Comparison of ENCODE assay signal across 1 cellular context in genomic region chr2:106107509-106108131, GRCh38.
TF ChIP-seq lines count a peak whose summit lies in the region.

No MANE protein-coding gene starts in this region.

TF ChIP-seq in GM12878, 131 proteins besides CTCF, POLR2A, EP300 and RAD21 (continued from another document):
- no peak for TF ChIP-seq ZBTB40 (IDR thresholded peaks at IDR 0.05; ENCODE audit: borderline replicate concordance)
- TF ChIP-seq RUNX3 (IDR thresholded peaks at IDR 0.05; ENCODE audit: low read length), result peak; percentile 46
- TF ChIP-seq SMAD1 (IDR thresholded peaks at IDR 0.05; ENCODE audit: low read depth, partially characterized antibody), result no peak
- peak; percentile 64 to 68; a peak in 3 of 4 replicates for TF ChIP-seq IKZF2 (IDR thresholded peaks at IDR 0.05)
- peak; percentile 82 for TF ChIP-seq IKZF1 (conservative IDR thresholded peaks at IDR 0.05)
- TF ChIP-seq, protein P1, sequence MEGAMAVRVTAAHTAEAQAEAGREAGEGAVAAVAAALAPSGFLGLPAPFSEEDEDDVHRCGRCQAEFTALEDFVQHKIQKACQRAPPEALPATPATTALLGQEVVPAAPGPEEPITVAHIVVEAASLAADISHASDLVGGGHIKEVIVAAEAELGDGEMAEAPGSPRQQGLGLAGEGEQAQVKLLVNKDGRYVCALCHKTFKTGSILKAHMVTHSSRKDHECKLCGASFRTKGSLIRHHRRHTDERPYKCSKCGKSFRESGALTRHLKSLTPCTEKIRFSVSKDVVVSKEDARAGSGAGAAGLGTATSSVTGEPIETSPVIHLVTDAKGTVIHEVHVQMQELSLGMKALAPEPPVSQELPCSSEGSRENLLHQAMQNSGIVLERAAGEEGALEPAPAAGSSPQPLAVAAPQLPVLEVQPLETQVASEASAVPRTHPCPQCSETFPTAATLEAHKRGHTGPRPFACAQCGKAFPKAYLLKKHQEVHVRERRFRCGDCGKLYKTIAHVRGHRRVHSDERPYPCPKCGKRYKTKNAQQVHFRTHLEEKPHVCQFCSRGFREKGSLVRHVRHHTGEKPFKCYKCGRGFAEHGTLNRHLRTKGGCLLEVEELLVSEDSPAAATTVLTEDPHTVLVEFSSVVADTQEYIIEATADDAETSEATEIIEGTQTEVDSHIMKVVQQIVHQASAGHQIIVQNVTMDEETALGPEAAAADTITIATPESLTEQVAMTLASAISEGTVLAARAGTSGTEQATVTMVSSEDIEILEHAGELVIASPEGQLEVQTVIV (IDR thresholded peaks at IDR 0.05; ENCODE audit: borderline replicate concordance, partially characterized antibody), result no peak
- no peak for TF ChIP-seq IRF3 (IDR thresholded peaks at IDR 0.05)
- TF ChIP-seq NR2C2 (IDR thresholded peaks at IDR 0.05; ENCODE audit: borderline replicate concordance, control insufficient read depth, insufficient read length, low read depth), result no peak
- TF ChIP-seq SMARCA5 (IDR thresholded peaks at IDR 0.05), result no peak
- no peak for TF ChIP-seq RCOR1 (conservative IDR thresholded peaks at IDR 0.05; ENCODE audit: low read depth, low read length)
- TF ChIP-seq JUNB (IDR thresholded peaks at IDR 0.05), result peak; percentile 35
- no peak for TF ChIP-seq ATF7 (IDR thresholded peaks at IDR 0.05; ENCODE audit: low read depth)
- TF ChIP-seq TAF1 (IDR thresholded peaks at IDR 0.05; ENCODE audit: borderline replicate concordance, low read depth, low read length), result no peak
- no peak for TF ChIP-seq STAT3 (IDR thresholded peaks at IDR 0.05; ENCODE audit: low read depth, low read length)
- TF ChIP-seq CEBPB (IDR thresholded peaks at IDR 0.05; ENCODE audit: borderline replicate concordance in 1 of 2, low read depth in 2 of 2, low read length in 2 of 2), result no peak
- TF ChIP-seq ZNF622 (IDR thresholded peaks at IDR 0.05), result no peak
- no peak for TF ChIP-seq TCF3 (IDR thresholded peaks at IDR 0.05; ENCODE audit: borderline replicate concordance, insufficient read depth, low read depth, low read length)
- TF ChIP-seq, protein P2, sequence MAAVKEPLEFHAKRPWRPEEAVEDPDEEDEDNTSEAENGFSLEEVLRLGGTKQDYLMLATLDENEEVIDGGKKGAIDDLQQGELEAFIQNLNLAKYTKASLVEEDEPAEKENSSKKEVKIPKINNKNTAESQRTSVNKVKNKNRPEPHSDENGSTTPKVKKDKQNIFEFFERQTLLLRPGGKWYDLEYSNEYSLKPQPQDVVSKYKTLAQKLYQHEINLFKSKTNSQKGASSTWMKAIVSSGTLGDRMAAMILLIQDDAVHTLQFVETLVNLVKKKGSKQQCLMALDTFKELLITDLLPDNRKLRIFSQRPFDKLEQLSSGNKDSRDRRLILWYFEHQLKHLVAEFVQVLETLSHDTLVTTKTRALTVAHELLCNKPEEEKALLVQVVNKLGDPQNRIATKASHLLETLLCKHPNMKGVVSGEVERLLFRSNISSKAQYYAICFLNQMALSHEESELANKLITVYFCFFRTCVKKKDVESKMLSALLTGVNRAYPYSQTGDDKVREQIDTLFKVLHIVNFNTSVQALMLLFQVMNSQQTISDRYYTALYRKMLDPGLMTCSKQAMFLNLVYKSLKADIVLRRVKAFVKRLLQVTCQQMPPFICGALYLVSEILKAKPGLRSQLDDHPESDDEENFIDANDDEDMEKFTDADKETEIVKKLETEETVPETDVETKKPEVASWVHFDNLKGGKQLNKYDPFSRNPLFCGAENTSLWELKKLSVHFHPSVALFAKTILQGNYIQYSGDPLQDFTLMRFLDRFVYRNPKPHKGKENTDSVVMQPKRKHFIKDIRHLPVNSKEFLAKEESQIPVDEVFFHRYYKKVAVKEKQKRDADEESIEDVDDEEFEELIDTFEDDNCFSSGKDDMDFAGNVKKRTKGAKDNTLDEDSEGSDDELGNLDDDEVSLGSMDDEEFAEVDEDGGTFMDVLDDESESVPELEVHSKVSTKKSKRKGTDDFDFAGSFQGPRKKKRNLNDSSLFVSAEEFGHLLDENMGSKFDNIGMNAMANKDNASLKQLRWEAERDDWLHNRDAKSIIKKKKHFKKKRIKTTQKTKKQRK (IDR thresholded peaks at IDR 0.05; ENCODE audit: low read depth, low read length), result no peak
- TF ChIP-seq USF2 (IDR thresholded peaks at IDR 0.05; ENCODE audit: borderline replicate concordance, low read depth, low read length), result no peak
- no peak for TF ChIP-seq JUND (IDR thresholded peaks at IDR 0.05; ENCODE audit: low read depth, low read length)
- TF ChIP-seq, protein P3, sequence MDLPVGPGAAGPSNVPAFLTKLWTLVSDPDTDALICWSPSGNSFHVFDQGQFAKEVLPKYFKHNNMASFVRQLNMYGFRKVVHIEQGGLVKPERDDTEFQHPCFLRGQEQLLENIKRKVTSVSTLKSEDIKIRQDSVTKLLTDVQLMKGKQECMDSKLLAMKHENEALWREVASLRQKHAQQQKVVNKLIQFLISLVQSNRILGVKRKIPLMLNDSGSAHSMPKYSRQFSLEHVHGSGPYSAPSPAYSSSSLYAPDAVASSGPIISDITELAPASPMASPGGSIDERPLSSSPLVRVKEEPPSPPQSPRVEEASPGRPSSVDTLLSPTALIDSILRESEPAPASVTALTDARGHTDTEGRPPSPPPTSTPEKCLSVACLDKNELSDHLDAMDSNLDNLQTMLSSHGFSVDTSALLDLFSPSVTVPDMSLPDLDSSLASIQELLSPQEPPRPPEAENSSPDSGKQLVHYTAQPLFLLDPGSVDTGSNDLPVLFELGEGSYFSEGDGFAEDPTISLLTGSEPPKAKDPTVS (IDR thresholded peaks at IDR 0.05; ENCODE audit: low read depth, low read length), result no peak
- TF ChIP-seq POLR2AphosphoS2 (IDR thresholded peaks at IDR 0.05; ENCODE audit: low read depth, low read length), result no peak
- TF ChIP-seq EED (IDR thresholded peaks at IDR 0.05; ENCODE audit: low read depth), result peak; percentile 90
- TF ChIP-seq, protein P4, sequence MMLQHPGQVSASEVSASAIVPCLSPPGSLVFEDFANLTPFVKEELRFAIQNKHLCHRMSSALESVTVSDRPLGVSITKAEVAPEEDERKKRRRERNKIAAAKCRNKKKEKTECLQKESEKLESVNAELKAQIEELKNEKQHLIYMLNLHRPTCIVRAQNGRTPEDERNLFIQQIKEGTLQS (IDR thresholded peaks at IDR 0.05; ENCODE audit: borderline replicate concordance, extremely low read depth, low read depth, low read length), result no peak
- TF ChIP-seq SKIL (IDR thresholded peaks at IDR 0.05; ENCODE audit: low read depth, poor library complexity, severe bottlenecking), result no peak
- no peak for TF ChIP-seq CBX5 (IDR thresholded peaks at IDR 0.05; ENCODE audit: low read depth)
- TF ChIP-seq SPI1 (IDR thresholded peaks at IDR 0.05; ENCODE audit: borderline replicate concordance, insufficient read depth, low read depth, low read length), result no peak
- TF ChIP-seq HDAC2 (IDR thresholded peaks at IDR 0.05), result no peak
- no peak for TF ChIP-seq IRF5 (IDR thresholded peaks at IDR 0.05; ENCODE audit: borderline replicate concordance)
- TF ChIP-seq SUPT20H (IDR thresholded peaks at IDR 0.05; ENCODE audit: borderline replicate concordance, control insufficient read depth, low read depth, low read length), result no peak
- no peak for TF ChIP-seq TCF12 (IDR thresholded peaks at IDR 0.05; ENCODE audit: low read depth, low read length)
- peak; percentile 89 for TF ChIP-seq MEF2A (IDR thresholded peaks at IDR 0.05; ENCODE audit: insufficient read depth, low read depth, low read length)
- TF ChIP-seq, protein P5, sequence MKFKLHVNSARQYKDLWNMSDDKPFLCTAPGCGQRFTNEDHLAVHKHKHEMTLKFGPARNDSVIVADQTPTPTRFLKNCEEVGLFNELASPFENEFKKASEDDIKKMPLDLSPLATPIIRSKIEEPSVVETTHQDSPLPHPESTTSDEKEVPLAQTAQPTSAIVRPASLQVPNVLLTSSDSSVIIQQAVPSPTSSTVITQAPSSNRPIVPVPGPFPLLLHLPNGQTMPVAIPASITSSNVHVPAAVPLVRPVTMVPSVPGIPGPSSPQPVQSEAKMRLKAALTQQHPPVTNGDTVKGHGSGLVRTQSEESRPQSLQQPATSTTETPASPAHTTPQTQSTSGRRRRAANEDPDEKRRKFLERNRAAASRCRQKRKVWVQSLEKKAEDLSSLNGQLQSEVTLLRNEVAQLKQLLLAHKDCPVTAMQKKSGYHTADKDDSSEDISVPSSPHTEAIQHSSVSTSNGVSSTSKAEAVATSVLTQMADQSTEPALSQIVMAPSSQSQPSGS (IDR thresholded peaks at IDR 0.05; ENCODE audit: low read length), result no peak
